ENCODE assay signal across 8 cellular contexts in genomic region chr16:3004781-3005284, GRCh38. TPM values are rescaled to one million over a fixed set of nuclear protein-coding genes. Genes with fewer than 3 reads are reported as not detected.
DNase-seq lines count a peak whose midpoint lies in the region; ATAC-seq and TF ChIP-seq lines count a peak whose summit lies in the region.

No MANE protein-coding gene starts in this region.

- DNase-seq in NCI-H82 (lab: John Stamatoyannopoulos, UW) (peak; percentile 51), NCI-H82 treated with DMSO at 0.1 percent for 48 hours (lab: John Stamatoyannopoulos, UW; ENCODE audit: unreplicated experiment) (no peak), NCI-H69 (lab: John Stamatoyannopoulos, UW) (peak; percentile 68), epithelial cell of proximal tubule (ENCODE audit: low read depth) (no peak), mesenteric fat pad (ENCODE audit: low spot score) (no peak)

- H3K9ac ChIP-seq in skeletal muscle satellite cell (ENCODE audit: low read depth, low read length), result no peak overlapping the region

- ATAC-seq in HG03342 (IDR thresholded peaks at IDR 0.05; ENCODE audit: unreplicated experiment), result no peak
- no peak for ATAC-seq in HG03139 (IDR thresholded peaks at IDR 0.05; ENCODE audit: unreplicated experiment)

- no peaks in the 10 kb centered on the region for H3K4me1 ChIP-seq in skeletal muscle satellite cell (ENCODE audit: control insufficient read depth, insufficient read depth, low read length)

- no peak for TF ChIP-seq CTCF in epithelial cell of proximal tubule (conservative IDR thresholded peaks at IDR 0.05; ENCODE audit: low read depth, low read length)

- no peaks in the 10 kb centered on the region for H3K36me3 ChIP-seq in skeletal muscle satellite cell (ENCODE audit: insufficient read depth, low read length)

- peak overlapping the region; percentile 59 for H3K4me2 ChIP-seq in skeletal muscle satellite cell (ENCODE audit: low read length)

- H3K27me3 ChIP-seq in skeletal muscle satellite cell (ENCODE audit: control insufficient read depth, insufficient read depth, low read length), result peaks cover 20% of the 10 kb centered on the region

- H3K4me3 ChIP-seq in epithelial cell of proximal tubule (ENCODE audit: low read depth, low read length) (peak overlapping the region; percentile 61), skeletal muscle satellite cell (ENCODE audit: low read length) (no peak overlapping the region)

- H3K9me3 ChIP-seq in skeletal muscle satellite cell (replicated peaks; ENCODE audit: low read length), result no peaks in the 10 kb centered on the region

RNA-seq across cellular contexts. Expression of gene CLDN9, which starts 7.9 kb away (rescaled TPM):
- 0.29 and 3.5 TPM in 2 replicates for total RNA-seq in epithelial cell of proximal tubule
- total RNA-seq in skeletal muscle satellite cell (2012; rRNA removed), result not detected in 2 replicates
- not detected for total RNA-seq in mesenteric fat pad

RNA-seq across cellular contexts. Expression of gene CLDN6, which starts 13.2 kb away (rescaled TPM):
- total RNA-seq in epithelial cell of proximal tubule, result 255 and 813 TPM in 2 replicates
- not detected in 2 replicates for total RNA-seq in skeletal muscle satellite cell (2012; rRNA removed)
- total RNA-seq in mesenteric fat pad, result not detected

RNA-seq across cellular contexts. Expression of gene TNFRSF12A, which starts 15.3 kb away (rescaled TPM):
- total RNA-seq in epithelial cell of proximal tubule (451 and 701 TPM in 2 replicates), mesenteric fat pad (84.8 TPM)
- total RNA-seq in skeletal muscle satellite cell (2012; rRNA removed), result 174 and 265 TPM in 2 replicates

RNA-seq across cellular contexts. Expression of gene HCFC1R1, which starts 18.9 kb away (rescaled TPM):
- total RNA-seq in epithelial cell of proximal tubule, result 14.3 and 39.0 TPM in 2 replicates
- 6.3 and 9.4 TPM in 2 replicates for total RNA-seq in skeletal muscle satellite cell (2012; rRNA removed)
- total RNA-seq in mesenteric fat pad, result 26.5 TPM

RNA-seq across cellular contexts. Expression of gene THOC6, which starts 19.0 kb away (rescaled TPM):
- total RNA-seq in epithelial cell of proximal tubule (19.0 and 24.2 TPM in 2 replicates), mesenteric fat pad (20.6 TPM)
- 14.0 and 16.7 TPM in 2 replicates for total RNA-seq in skeletal muscle satellite cell (2012; rRNA removed)

Comparison
In these comparisons a context has a peak if more than half of its experiments do, and no peak if none do; other contexts are left out.
1. DNase-seq: peak in NCI-H82 (single experiment) and NCI-H69 (single experiment); none in NCI-H82 treated with DMSO at 0.1 percent for 48 hours (single experiment), epithelial cell of proximal tubule (single experiment) and mesenteric fat pad (single experiment).
2. RNA of gene CLDN6, which starts 13.2 kb away (total RNA-seq): 255 to 813 TPM in epithelial cell of proximal tubule; not detected in mesenteric fat pad (single experiment); every median in the first group is over 100 times any median in the second.